17 cellular contexts compared by ENCODE assay signal in genomic region chr7:30040938-30041337, GRCh38.
"Had no signal": no experiment of that assay in that cellular context is flagged by ENCODE, and none has a peak within 500 bp of the region (broad histone marks: within the 10 kb centered on the region; RNA-seq: fewer than 3 reads in every experiment).

No MANE protein-coding gene starts in this region.

- H3K36me3 ChIP-seq: right atrium auricular region, thoracic aorta had no signal

- DNase-seq: cerebellar nuclear complex; dermis blood vessel endothelial cell; effector CD4-positive, alpha-beta T cell; endodermal cell; foreskin fibroblast; immature natural killer cell; kidney; left colon; mesendoderm; naive B cell; nephron progenitor cell; stimulated activated CD4-positive, alpha-beta T cell treated with anti-CD3 and anti-CD28 coated beads, Interleukin-4, amount 100 ng/mL, for 24 hours; transverse colon had no signal

- H3K27me3 Mint-ChIP-seq: naive B cell; stimulated activated memory B cell treated with anti-CD40 and anti-IgM and Interleukin-4, amounts not matched to agents 10 μg/mL and 1 μg/mL and 100 μg/mL, for 72 hours; stimulated activated naive CD8-positive, alpha-beta T cell treated with anti-CD3 and anti-CD28 coated beads, Interleukin-15, Interleukin-2, amounts not matched to agents 100 ng/mL and 50 ng/mL, for 24 hours had no signal

- H3K4me1 Mint-ChIP-seq: stimulated activated memory B cell treated with anti-CD40 and anti-IgM and Interleukin-4, amounts not matched to agents 10 μg/mL and 1 μg/mL and 100 μg/mL, for 72 hours had no signal

- ATAC-seq: left colon; stimulated activated memory B cell treated with anti-CD40 and anti-IgM and Interleukin-4, amounts not matched to agents 10 μg/mL and 1 μg/mL and 100 μg/mL, for 72 hours had no signal

- H3K27ac ChIP-seq: right atrium auricular region, thoracic aorta, transverse colon had no signal

- H3K27ac Mint-ChIP-seq: naive B cell; nephron progenitor cell; stimulated activated memory B cell treated with anti-CD40 and anti-IgM and Interleukin-4, amounts not matched to agents 10 μg/mL and 1 μg/mL and 100 μg/mL, for 72 hours; stimulated activated naive CD8-positive, alpha-beta T cell treated with anti-CD3 and anti-CD28 coated beads, Interleukin-15, Interleukin-2, amounts not matched to agents 100 ng/mL and 50 ng/mL, for 24 hours had no signal

- H3K4me3 Mint-ChIP-seq: endodermal cell; immature natural killer cell; naive B cell; nephron progenitor cell; stimulated activated memory B cell treated with anti-CD40 and anti-IgM and Interleukin-4, amounts not matched to agents 10 μg/mL and 1 μg/mL and 100 μg/mL, for 72 hours; stimulated activated naive CD8-positive, alpha-beta T cell treated with anti-CD3 and anti-CD28 coated beads, Interleukin-15, Interleukin-2, amounts not matched to agents 100 ng/mL and 50 ng/mL, for 24 hours had no signal

- H3K27me3 ChIP-seq: right atrium auricular region, transverse colon had no signal

- H3K4me3 ChIP-seq: right atrium auricular region, thoracic aorta, transverse colon had no signal

- H3K9me3 ChIP-seq: right atrium auricular region, thoracic aorta, transverse colon had no signal

- H3K9me3 Mint-ChIP-seq: endodermal cell; immature natural killer cell; nephron progenitor cell; stimulated activated memory B cell treated with anti-CD40 and anti-IgM and Interleukin-4, amounts not matched to agents 10 μg/mL and 1 μg/mL and 100 μg/mL, for 72 hours; stimulated activated naive CD8-positive, alpha-beta T cell treated with anti-CD3 and anti-CD28 coated beads, Interleukin-15, Interleukin-2, amounts not matched to agents 100 ng/mL and 50 ng/mL, for 24 hours had no signal

- H3K4me1 ChIP-seq: right atrium auricular region had no signal
